In the genomic region with DNA sequence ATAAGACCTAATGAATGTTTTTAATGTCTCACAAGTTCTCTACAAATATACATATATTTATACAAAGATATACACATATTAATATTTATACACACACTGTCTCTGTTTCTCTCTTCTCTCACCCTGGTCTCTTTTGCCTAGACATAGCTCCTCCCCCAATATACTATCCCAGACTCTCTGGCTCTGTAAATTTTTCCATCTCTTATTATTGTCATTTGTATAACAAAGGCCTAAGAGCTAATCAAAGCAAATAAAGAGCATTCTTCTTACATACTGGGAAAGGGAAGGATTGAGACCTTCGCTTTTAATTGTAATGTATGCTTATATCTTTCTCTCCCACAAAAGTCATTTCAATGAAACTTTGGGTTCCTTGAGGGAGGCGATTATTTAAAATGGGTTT, we compare ENCODE assay signal across 30 cellular contexts.
DNase-seq lines count a peak whose midpoint lies in the region; FAIRE-seq and TF ChIP-seq lines count a peak whose summit lies in the region.
"Had no signal": no experiment of that assay in that cellular context is flagged by ENCODE, and none has a peak within 500 bp of the region (broad histone marks: within the 10 kb centered on the region; RNA-seq: fewer than 3 reads in every experiment).

No MANE protein-coding gene starts in this region.

- no peaks in the 10 kb centered on the region for H3K9me1 ChIP-seq in endothelial cell of umbilical vein (replicated peaks; ENCODE audit: control insufficient read depth, extremely low read depth, insufficient read depth, low read length)

- H3K9me3 ChIP-seq in HAP-1 = peaks cover 5% of the 10 kb centered on the region; the same call in 1 of the 2 replicates
- no peaks in the 10 kb centered on the region for H3K9me3 ChIP-seq in endothelial cell of umbilical vein (replicated peaks; ENCODE audit: control insufficient read depth, insufficient read depth, low read length)
- H3K9me3 ChIP-seq: A549, BE2C, BLaER1 had no signal

- no peak for FAIRE-seq in endothelial cell of umbilical vein (lab: Jason Lieb, UNC)
- FAIRE-seq: A204.1, A549, D721Med had no signal

- H3K36me3 ChIP-seq in HAP-1 (replicated peaks) = no peaks in the 10 kb centered on the region
- no peaks in the 10 kb centered on the region for H3K36me3 ChIP-seq in endothelial cell of umbilical vein (ENCODE audit: control insufficient read depth in 2 of 2, extremely low read depth in 1 of 2, insufficient read depth in 2 of 2, low read length in 2 of 2)
- H3K36me3 ChIP-seq: BE2C; BLaER1; BLaER1 treated with 17β-estradiol and CSF1 and Interleukin-3, amounts not matched to agents 10 nM and 100 nM had no signal

- no peaks in the 10 kb centered on the region for H3K79me2 ChIP-seq in endothelial cell of umbilical vein (ENCODE audit: control insufficient read depth, insufficient read depth, low read length)

- no peak overlapping the region for H2AFZ ChIP-seq in endothelial cell of umbilical vein (ENCODE audit: low read depth, low read length)

- peak overlapping the region; percentile 12 for H3K4me2 ChIP-seq in endothelial cell of umbilical vein (ENCODE audit: insufficient read depth, low read length)
- H3K4me2 ChIP-seq: A549; BLaER1; BLaER1 treated with 17β-estradiol and CSF1 and Interleukin-3, amounts not matched to agents 10 nM and 100 nM had no signal

- dilution Hi-C loops in endothelial cell of umbilical vein (cut with MboI; ENCODE audit: extremely low pct_ligation_motif_present, low sequenced_read_pairs) = no loop called here

- H3K27me3 ChIP-seq in HAP-1 (ENCODE audit: low read depth) (no peaks in the 10 kb centered on the region), endothelial cell of umbilical vein (ENCODE audit: control insufficient read depth in 2 of 2, insufficient read depth in 2 of 2, low read length in 2 of 2) (no peaks in the 10 kb centered on the region)
- H3K27me3 ChIP-seq: BE2C; BLaER1; BLaER1 treated with 17β-estradiol and CSF1 and Interleukin-3, amounts not matched to agents 10 nM and 100 nM had no signal

- CTCF ChIA-PET in endothelial cell of umbilical vein (lab: Charles Lee) = no interaction called here

- no TSS peak for BruUV-seq in endothelial cell of umbilical vein (replicated peaks; lab: Mats Ljungman, UMichigan)

- no peak for TF ChIP-seq POLR2A in endothelial cell of umbilical vein (IDR thresholded peaks at IDR 0.05; ENCODE audit: low read depth, low read length)

- peak; percentile 14 to 95 for DNase-seq in HAP-1 (ENCODE audit: low spot score in 2 of 2)
- no peak for DNase-seq in endothelial cell of umbilical vein (ENCODE audit: low read depth, low spot score)
- DNase-seq in cerebellum (ENCODE audit: low spot score) = no peak
- no peak for DNase-seq in COR-L47 (lab: John Stamatoyannopoulos, UW)
- DNase-seq: 8988T; ACHN; AML-193; BE2C; C1 segment of cervical spinal cord; Caco-2; Calu3; CD4-positive, alpha-beta memory T cell; CD4-positive, alpha-beta T cell; CD4-positive, CD25-positive, alpha-beta regulatory T cell; CD8-positive, alpha-beta memory T cell; CD8-positive, alpha-beta T cell; DMS 273 treated with DMSO at 0.1 percent for 48 hours; DMS153; DMS53; DMS79; DMS79 treated with DMSO at 0.1 percent for 48 hours; DND-41; EL had no signal

- no peak for TF ChIP-seq CTCF in endothelial cell of umbilical vein (IDR thresholded peaks at IDR 0.05; ENCODE audit: extremely low read depth in 1 of 2, insufficient read depth in 1 of 2, low read depth in 1 of 2, low read length in 2 of 2)

- in situ Hi-C loops in HAP-1 (cut with MboI; ENCODE audit: low sequenced_read_pairs) = no loop called here

- POLR2A ChIA-PET in endothelial cell of umbilical vein (lab: Charles Lee) = no interaction called here

- intact Hi-C loops in endothelial cell of umbilical vein (cut with micrococcal nuclease) = no loop called here

- H4K20me1 ChIP-seq in endothelial cell of umbilical vein (replicated peaks; ENCODE audit: control insufficient read depth, extremely low read depth, insufficient read depth, low read length) = no peaks in the 10 kb centered on the region
- H4K20me1 ChIP-seq: BLaER1; BLaER1 treated with 17β-estradiol and CSF1 and Interleukin-3, amounts not matched to agents 10 nM and 100 nM had no signal

- no peak overlapping the region for H3K27ac ChIP-seq in endothelial cell of umbilical vein (ENCODE audit: insufficient read depth, low read depth, low read length)
- H3K27ac ChIP-seq: 22Rv1; A549; BLaER1; BLaER1 treated with 17β-estradiol and CSF1 and Interleukin-3, amounts not matched to agents 10 nM and 100 nM; C4-2B had no signal

- H3K4me3 ChIP-seq in HAP-1 = no peak overlapping the region
- no peak overlapping the region for H3K4me3 ChIP-seq in endothelial cell of umbilical vein (replicated peaks in 1 of 3; ENCODE audit: insufficient read depth in 1 of 3, low read depth in 1 of 3, low read length in 3 of 3)
- H3K4me3 ChIP-seq: A549; BLaER1; BLaER1 treated with 17β-estradiol and CSF1 and Interleukin-3, amounts not matched to agents 10 nM and 100 nM had no signal

- H3K4me1 ChIP-seq in HAP-1 (peaks cover 24% of the 10 kb centered on the region), endothelial cell of umbilical vein (ENCODE audit: control insufficient read depth, extremely low read depth, insufficient read depth, low read length) (peaks cover 31% of the 10 kb centered on the region)
- H3K4me1 ChIP-seq: A549; BE2C; BLaER1; BLaER1 treated with 17β-estradiol and CSF1 and Interleukin-3, amounts not matched to agents 10 nM and 100 nM; Caco-2 had no signal

- H3K9ac ChIP-seq in endothelial cell of umbilical vein (replicated peaks; ENCODE audit: extremely low read depth, insufficient read depth, low read length) = no peak overlapping the region
- H3K9ac ChIP-seq: BLaER1; BLaER1 treated with 17β-estradiol and CSF1 and Interleukin-3, amounts not matched to agents 10 nM and 100 nM had no signal

TF ChIP-seq in endothelial cell of umbilical vein, 7 proteins besides CTCF, POLR2A, EP300 and RAD21:
- TF ChIP-seq, protein P1, sequence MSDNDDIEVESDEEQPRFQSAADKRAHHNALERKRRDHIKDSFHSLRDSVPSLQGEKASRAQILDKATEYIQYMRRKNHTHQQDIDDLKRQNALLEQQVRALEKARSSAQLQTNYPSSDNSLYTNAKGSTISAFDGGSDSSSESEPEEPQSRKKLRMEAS (IDR thresholded peaks at IDR 0.05; ENCODE audit: insufficient read depth, insufficient read length) = no peak
- no peak for TF ChIP-seq GATA2 (IDR thresholded peaks at IDR 0.05; ENCODE audit: insufficient read depth, insufficient read length, low read depth, low read length)
- TF ChIP-seq EZH2 (IDR thresholded peaks at IDR 0.05; ENCODE audit: borderline replicate concordance, low read depth, low read length, severe bottlenecking) = no peak

Comparison
In these comparisons a context has a peak if more than half of its experiments do, and no peak if none do; other contexts are left out.
1. DNase-seq: peak in HAP-1 (2 of 2); none in endothelial cell of umbilical vein (single experiment), cerebellum (single experiment) and COR-L47 (single experiment).